ENCODE assay signal across 19 cellular contexts in genomic region chr17:10116267-10116666, GRCh38.
DNase-seq lines count a peak whose midpoint lies in the region; ATAC-seq and TF ChIP-seq lines count a peak whose summit lies in the region.
"Had no signal": no experiment of that assay in that cellular context is flagged by ENCODE, and none has a peak within 500 bp of the region (broad histone marks: within the 10 kb centered on the region; RNA-seq: fewer than 3 reads in every experiment).

No MANE protein-coding gene starts in this region.

- H3K27ac Mint-ChIP-seq in type B pancreatic cell, result peak overlapping the region; percentile 52
- H3K27ac Mint-ChIP-seq: activated naive CD4-positive, alpha-beta T cell treated with anti-CD3 and anti-CD28 coated beads, Interleukin-2, amount 50 U/mL, for 72 hours had no signal

- no peak overlapping the region for H3K4me3 Mint-ChIP-seq in type B pancreatic cell

- peak overlapping the region; percentile 95 for H3K27ac ChIP-seq in KOPT-K1 (ENCODE audit: low read depth, low read length, poor library complexity, severe bottlenecking)
- H3K27ac ChIP-seq in esophagus muscularis mucosa (replicated peaks in 1 of 4), result peak overlapping the region; percentile 82 to 88 (median 83)
- peak overlapping the region; percentile 96 for H3K27ac ChIP-seq in neutrophil

- H3K36me3 ChIP-seq in KOPT-K1 (ENCODE audit: insufficient read depth, low read length), result no peaks in the 10 kb centered on the region
- no peaks in the 10 kb centered on the region for H3K36me3 ChIP-seq in esophagus muscularis mucosa
- H3K36me3 ChIP-seq in neutrophil, result no peaks in the 10 kb centered on the region

- peaks cover 10% of the 10 kb centered on the region for H3K9me3 Mint-ChIP-seq in type B pancreatic cell
- H3K9me3 Mint-ChIP-seq: activated naive CD4-positive, alpha-beta T cell treated with anti-CD3 and anti-CD28 coated beads, Interleukin-2, amount 50 U/mL, for 72 hours had no signal

- no peak for TF ChIP-seq POLR2A in esophagus muscularis mucosa (IDR thresholded peaks at IDR 0.05; ENCODE audit: low read depth)

- H3K4me1 ChIP-seq in esophagus muscularis mucosa (peaks cover 65 to 92% (median 80%) of the 10 kb centered on the region in 4 donors), neutrophil (ENCODE audit: control insufficient read depth in 1 of 2, insufficient read depth in 1 of 2, low read depth in 1 of 2, low read length in 1 of 2) (peaks cover 74 to 84% of the 10 kb centered on the region in 2 experiments)

- H3K27me3 ChIP-seq in esophagus muscularis mucosa (peaks cover 0 to 5% (median 0%) of the 10 kb centered on the region in 4 donors), neutrophil (no peaks in the 10 kb centered on the region)

- H3K4me3 ChIP-seq in esophagus muscularis mucosa, result no peak overlapping the region
- no peak overlapping the region for H3K4me3 ChIP-seq in neutrophil (ENCODE audit: low read depth in 1 of 2, low read length in 1 of 2)

- no peak for TF ChIP-seq CTCF in esophagus muscularis mucosa (IDR thresholded peaks at IDR 0.05)
- no peak for TF ChIP-seq CTCF in neutrophil (IDR thresholded peaks at IDR 0.05)
- TF ChIP-seq CTCF in type B pancreatic cell (conservative IDR thresholded peaks at IDR 0.05), result no peak

- intact Hi-C loops in esophagus muscularis mucosa (cut with DNase I), result loop anchor here (10.0 kb wide), 1 partner anchor 71 kb away; no protein-coding TSS in a partner anchor

- no peak for DNase-seq in esophagus muscularis mucosa (ENCODE audit: extremely low spot score)
- no peak for DNase-seq in type B pancreatic cell (ENCODE audit: extremely low spot score, unreplicated experiment)
- DNase-seq: activated CD8-positive, alpha-beta memory T cell treated with anti-CD3 and anti-CD28 coated beads for 24 hours; DMS 273 treated with DMSO at 0.1 percent for 48 hours; GF-D8; H7; hippocampal formation; kidney; NCI-H187; NCI-H510A; SK-N-SH; stimulated activated CD4-positive, alpha-beta T cell treated with anti-CD3 and anti-CD28 coated beads, Interleukin-15, amount 100 ng/mL, for 24 hours; T-helper 9 cell had no signal

- H3K27me3 Mint-ChIP-seq in type B pancreatic cell, result peaks cover 56% of the 10 kb centered on the region

- ATAC-seq in GM19351 (IDR thresholded peaks at IDR 0.05; ENCODE audit: unreplicated experiment) (no peak), GM21447 (IDR thresholded peaks at IDR 0.05; ENCODE audit: unreplicated experiment) (no peak), HG02623 (IDR thresholded peaks at IDR 0.05; ENCODE audit: unreplicated experiment) (no peak)
- ATAC-seq: activated naive CD4-positive, alpha-beta T cell treated with anti-CD3 and anti-CD28 coated beads, Interleukin-2, amount 50 U/mL, for 72 hours had no signal

- peaks cover 34% of the 10 kb centered on the region for H3K4me1 Mint-ChIP-seq in type B pancreatic cell (ENCODE audit: unreplicated experiment)

- H3K9me3 ChIP-seq in KOPT-K1 (ENCODE audit: insufficient read depth, low read length, poor library complexity, severe bottlenecking) (no peaks in the 10 kb centered on the region), esophagus muscularis mucosa (no peaks in the 10 kb centered on the region), neutrophil (no peaks in the 10 kb centered on the region)
- H3K9me3 ChIP-seq: SK-N-SH had no signal

- 91% methylated on average over 4 of the region's 5 CpGs for WGBS in esophagus muscularis mucosa

- H3K36me3 Mint-ChIP-seq in type B pancreatic cell, result no peaks in the 10 kb centered on the region
- H3K36me3 Mint-ChIP-seq: activated naive CD4-positive, alpha-beta T cell treated with anti-CD3 and anti-CD28 coated beads, Interleukin-2, amount 50 U/mL, for 72 hours had no signal

- no peak for TF ChIP-seq EP300 in esophagus muscularis mucosa (IDR thresholded peaks at IDR 0.05)
